In the genomic region with DNA sequence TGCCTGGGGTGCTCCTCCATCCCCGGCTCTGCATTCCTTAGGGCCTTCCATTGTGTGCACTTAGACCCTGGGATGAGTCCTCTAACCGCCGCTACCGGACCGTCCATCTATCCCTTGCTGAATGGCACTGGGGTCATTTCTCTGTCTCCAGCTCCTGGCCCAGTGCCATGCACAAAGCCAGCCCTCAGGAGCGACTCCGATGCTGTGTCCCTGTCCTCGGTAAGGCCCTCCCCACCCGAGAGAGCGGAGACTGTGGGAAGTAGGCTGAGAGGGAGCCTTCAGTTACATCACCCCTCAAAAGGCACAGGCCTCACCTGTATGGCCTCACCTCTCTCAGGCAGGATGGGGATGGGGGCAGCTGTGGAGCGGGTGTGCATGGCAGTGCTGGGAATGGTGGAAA, we compare ENCODE assay signal across 1 cellular context.
TF ChIP-seq lines count a peak whose summit lies in the region.

No MANE protein-coding gene starts in this region.

TF ChIP-seq in WTC11, 78 proteins besides CTCF, POLR2A, EP300 and RAD21 (continued from another document):
- TF ChIP-seq, protein P1, sequence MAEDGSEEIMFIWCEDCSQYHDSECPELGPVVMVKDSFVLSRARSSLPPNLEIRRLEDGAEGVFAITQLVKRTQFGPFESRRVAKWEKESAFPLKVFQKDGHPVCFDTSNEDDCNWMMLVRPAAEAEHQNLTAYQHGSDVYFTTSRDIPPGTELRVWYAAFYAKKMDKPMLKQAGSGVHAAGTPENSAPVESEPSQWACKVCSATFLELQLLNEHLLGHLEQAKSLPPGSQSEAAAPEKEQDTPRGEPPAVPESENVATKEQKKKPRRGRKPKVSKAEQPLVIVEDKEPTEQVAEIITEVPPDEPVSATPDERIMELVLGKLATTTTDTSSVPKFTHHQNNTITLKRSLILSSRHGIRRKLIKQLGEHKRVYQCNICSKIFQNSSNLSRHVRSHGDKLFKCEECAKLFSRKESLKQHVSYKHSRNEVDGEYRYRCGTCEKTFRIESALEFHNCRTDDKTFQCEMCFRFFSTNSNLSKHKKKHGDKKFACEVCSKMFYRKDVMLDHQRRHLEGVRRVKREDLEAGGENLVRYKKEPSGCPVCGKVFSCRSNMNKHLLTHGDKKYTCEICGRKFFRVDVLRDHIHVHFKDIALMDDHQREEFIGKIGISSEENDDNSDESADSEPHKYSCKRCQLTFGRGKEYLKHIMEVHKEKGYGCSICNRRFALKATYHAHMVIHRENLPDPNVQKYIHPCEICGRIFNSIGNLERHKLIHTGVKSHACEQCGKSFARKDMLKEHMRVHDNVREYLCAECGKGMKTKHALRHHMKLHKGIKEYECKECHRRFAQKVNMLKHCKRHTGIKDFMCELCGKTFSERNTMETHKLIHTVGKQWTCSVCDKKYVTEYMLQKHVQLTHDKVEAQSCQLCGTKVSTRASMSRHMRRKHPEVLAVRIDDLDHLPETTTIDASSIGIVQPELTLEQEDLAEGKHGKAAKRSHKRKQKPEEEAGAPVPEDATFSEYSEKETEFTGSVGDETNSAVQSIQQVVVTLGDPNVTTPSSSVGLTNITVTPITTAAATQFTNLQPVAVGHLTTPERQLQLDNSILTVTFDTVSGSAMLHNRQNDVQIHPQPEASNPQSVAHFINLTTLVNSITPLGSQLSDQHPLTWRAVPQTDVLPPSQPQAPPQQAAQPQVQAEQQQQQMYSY (CRISPR knock-in tag; IDR thresholded peaks at IDR 0.05) = no peak
- TF ChIP-seq, protein P2, sequence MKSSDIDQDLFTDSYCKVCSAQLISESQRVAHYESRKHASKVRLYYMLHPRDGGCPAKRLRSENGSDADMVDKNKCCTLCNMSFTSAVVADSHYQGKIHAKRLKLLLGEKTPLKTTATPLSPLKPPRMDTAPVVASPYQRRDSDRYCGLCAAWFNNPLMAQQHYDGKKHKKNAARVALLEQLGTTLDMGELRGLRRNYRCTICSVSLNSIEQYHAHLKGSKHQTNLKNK (CRISPR knock-in tag; IDR thresholded peaks at IDR 0.05) = no peak
- TF ChIP-seq ETV6 (CRISPR knock-in tag; IDR thresholded peaks at IDR 0.05) (no peak), HMGA2 (CRISPR knock-in tag; IDR thresholded peaks at IDR 0.05) (no peak), FOXK1 (CRISPR knock-in tag; IDR thresholded peaks at IDR 0.05) (no peak)
- TF ChIP-seq, protein P3, sequence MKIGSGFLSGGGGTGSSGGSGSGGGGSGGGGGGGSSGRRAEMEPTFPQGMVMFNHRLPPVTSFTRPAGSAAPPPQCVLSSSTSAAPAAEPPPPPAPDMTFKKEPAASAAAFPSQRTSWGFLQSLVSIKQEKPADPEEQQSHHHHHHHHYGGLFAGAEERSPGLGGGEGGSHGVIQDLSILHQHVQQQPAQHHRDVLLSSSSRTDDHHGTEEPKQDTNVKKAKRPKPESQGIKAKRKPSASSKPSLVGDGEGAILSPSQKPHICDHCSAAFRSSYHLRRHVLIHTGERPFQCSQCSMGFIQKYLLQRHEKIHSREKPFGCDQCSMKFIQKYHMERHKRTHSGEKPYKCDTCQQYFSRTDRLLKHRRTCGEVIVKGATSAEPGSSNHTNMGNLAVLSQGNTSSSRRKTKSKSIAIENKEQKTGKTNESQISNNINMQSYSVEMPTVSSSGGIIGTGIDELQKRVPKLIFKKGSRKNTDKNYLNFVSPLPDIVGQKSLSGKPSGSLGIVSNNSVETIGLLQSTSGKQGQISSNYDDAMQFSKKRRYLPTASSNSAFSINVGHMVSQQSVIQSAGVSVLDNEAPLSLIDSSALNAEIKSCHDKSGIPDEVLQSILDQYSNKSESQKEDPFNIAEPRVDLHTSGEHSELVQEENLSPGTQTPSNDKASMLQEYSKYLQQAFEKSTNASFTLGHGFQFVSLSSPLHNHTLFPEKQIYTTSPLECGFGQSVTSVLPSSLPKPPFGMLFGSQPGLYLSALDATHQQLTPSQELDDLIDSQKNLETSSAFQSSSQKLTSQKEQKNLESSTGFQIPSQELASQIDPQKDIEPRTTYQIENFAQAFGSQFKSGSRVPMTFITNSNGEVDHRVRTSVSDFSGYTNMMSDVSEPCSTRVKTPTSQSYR (CRISPR knock-in tag; IDR thresholded peaks at IDR 0.05) = no peak
- TF ChIP-seq, protein P4, sequence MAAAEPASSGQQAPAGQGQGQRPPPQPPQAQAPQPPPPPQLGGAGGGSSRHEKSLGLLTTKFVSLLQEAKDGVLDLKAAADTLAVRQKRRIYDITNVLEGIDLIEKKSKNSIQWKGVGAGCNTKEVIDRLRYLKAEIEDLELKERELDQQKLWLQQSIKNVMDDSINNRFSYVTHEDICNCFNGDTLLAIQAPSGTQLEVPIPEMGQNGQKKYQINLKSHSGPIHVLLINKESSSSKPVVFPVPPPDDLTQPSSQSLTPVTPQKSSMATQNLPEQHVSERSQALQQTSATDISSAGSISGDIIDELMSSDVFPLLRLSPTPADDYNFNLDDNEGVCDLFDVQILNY (CRISPR knock-in tag; IDR thresholded peaks at IDR 0.05) = no peak
- TF ChIP-seq, protein P5, sequence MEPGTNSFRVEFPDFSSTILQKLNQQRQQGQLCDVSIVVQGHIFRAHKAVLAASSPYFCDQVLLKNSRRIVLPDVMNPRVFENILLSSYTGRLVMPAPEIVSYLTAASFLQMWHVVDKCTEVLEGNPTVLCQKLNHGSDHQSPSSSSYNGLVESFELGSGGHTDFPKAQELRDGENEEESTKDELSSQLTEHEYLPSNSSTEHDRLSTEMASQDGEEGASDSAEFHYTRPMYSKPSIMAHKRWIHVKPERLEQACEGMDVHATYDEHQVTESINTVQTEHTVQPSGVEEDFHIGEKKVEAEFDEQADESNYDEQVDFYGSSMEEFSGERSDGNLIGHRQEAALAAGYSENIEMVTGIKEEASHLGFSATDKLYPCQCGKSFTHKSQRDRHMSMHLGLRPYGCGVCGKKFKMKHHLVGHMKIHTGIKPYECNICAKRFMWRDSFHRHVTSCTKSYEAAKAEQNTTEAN (CRISPR knock-in tag; IDR thresholded peaks at IDR 0.05) = no peak
